In the genomic region with DNA sequence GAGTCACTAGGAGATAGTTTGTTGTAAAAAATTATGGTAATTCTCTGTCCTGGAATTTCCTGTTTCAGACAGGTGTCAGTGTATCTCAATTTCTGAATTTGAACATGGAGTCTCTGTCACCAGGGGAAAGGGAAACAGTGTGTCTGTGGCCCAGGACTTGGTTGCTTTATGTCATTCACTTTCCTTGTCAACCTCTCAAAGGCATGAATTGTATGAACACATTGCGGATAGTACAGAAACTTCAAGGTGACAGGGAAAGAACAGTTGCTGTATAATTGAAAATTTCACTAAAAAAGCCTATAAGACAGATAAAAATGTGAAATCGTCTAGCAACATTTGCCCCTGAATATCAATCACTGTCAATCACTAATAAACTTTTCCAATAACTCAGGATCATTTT, we compare ENCODE assay signal across 29 cellular contexts.
"Had no signal": no experiment of that assay in that cellular context is flagged by ENCODE, and none has a peak within 500 bp of the region (broad histone marks: within the 10 kb centered on the region; RNA-seq: fewer than 3 reads in every experiment).

No MANE protein-coding gene starts in this region.

- H3K9me3 ChIP-seq: stomach, suprapubic skin, testis, thoracic aorta, thyroid gland, tibial artery, tibial nerve, transverse colon, upper lobe of left lung, upper lobe of right lung, uterus, vagina had no signal

- DNase-seq: stimulated activated CD4-positive, alpha-beta T cell treated with anti-CD3 and anti-CD28 coated beads, Interleukin-2, amount 100 ng/mL, for 48 hours; stimulated activated CD4-positive, alpha-beta T cell treated with anti-CD3 and anti-CD28 coated beads, Interleukin-4, amount 100 ng/mL, for 1 hour; stimulated activated CD4-positive, alpha-beta T cell treated with anti-CD3 and anti-CD28 coated beads, Interleukin-4, amount 100 ng/mL, for 24 hours; stimulated activated CD4-positive, alpha-beta T cell treated with anti-CD3 and anti-CD28 coated beads, Interleukin-4, amount 100 ng/mL, for 4 hours; stimulated activated CD8-positive, alpha-beta memory T cell treated with anti-CD3 and anti-CD28 coated beads, Interleukin-4, amount 100 ng/mL, for 48 hours; stimulated activated naive B cell treated with anti-CD40 and anti-IgM and Interleukin-4, amounts not matched to agents 10 μg/mL and 1 μg/mL and 100 μg/mL, for 72 hours; stimulated activated naive CD4-positive, alpha-beta T cell; stimulated activated naive CD4-positive, alpha-beta T cell treated with Interleukin-2 at 50 U/mL for 16 hours; stimulated activated naive CD8-positive, alpha-beta T cell treated with anti-CD3 and anti-CD28 coated beads, Interleukin-15, amount 100 ng/mL, for 72 hours; stimulated activated naive CD8-positive, alpha-beta T cell treated with anti-CD3 and anti-CD28 coated beads, Interleukin-15, Interleukin-2, amounts not matched to agents 100 U/mL and 50 U/mL, for 24 hours; stomach; substantia nigra; testis; thyroid gland; tibial artery; transverse colon; trophoblast cell; upper lobe of left lung; upper lobe of right lung; uterus had no signal

- H3K27me3 Mint-ChIP-seq: stimulated activated memory B cell treated with anti-CD40 and anti-IgM and Interleukin-4, amounts not matched to agents 10 μg/mL and 1 μg/mL and 100 μg/mL, for 72 hours; stimulated activated naive B cell treated with anti-CD40 and anti-IgM and Interleukin-4, amounts not matched to agents 10 μg/mL and 1 μg/mL and 100 μg/mL, for 72 hours; type B pancreatic cell had no signal

- H3K27ac Mint-ChIP-seq: stimulated activated effector memory CD8-positive, alpha-beta T cell treated with anti-CD3 and anti-CD28 coated beads, Interleukin-12 subunit alpha, Interleukin-12 subunit beta, amount 100 ng/mL, for 72 hours; stimulated activated memory B cell treated with anti-CD40 and anti-IgM and Interleukin-4, amounts not matched to agents 10 μg/mL and 1 μg/mL and 100 μg/mL, for 72 hours; stimulated activated naive B cell treated with anti-CD40 and anti-IgM and Interleukin-4, amounts not matched to agents 10 μg/mL and 1 μg/mL and 100 μg/mL, for 72 hours; stimulated activated naive CD8-positive, alpha-beta T cell treated with anti-CD3 and anti-CD28 coated beads, Interleukin-15, amount 100 ng/mL, for 72 hours; stimulated activated naive CD8-positive, alpha-beta T cell treated with anti-CD3 and anti-CD28 coated beads, Interleukin-15, Interleukin-2, amounts not matched to agents 100 ng/mL and 50 ng/mL, for 24 hours; type B pancreatic cell had no signal

- H3K27me3 ChIP-seq: stomach, suprapubic skin, testis, thyroid gland, tibial artery, tibial nerve, transverse colon, upper lobe of left lung, upper lobe of right lung, uterus, vagina had no signal

- H3K4me3 ChIP-seq: stomach, suprapubic skin, testis, thoracic aorta, thyroid gland, tibial artery, tibial nerve, transverse colon, upper lobe of left lung, upper lobe of right lung, uterus, vagina had no signal

- H3K9me3 Mint-ChIP-seq: stimulated activated memory B cell treated with anti-CD40 and anti-IgM and Interleukin-4, amounts not matched to agents 10 μg/mL and 1 μg/mL and 100 μg/mL, for 72 hours; stimulated activated naive CD8-positive, alpha-beta T cell treated with anti-CD3 and anti-CD28 coated beads, Interleukin-15, Interleukin-2, amounts not matched to agents 100 ng/mL and 50 ng/mL, for 24 hours had no signal

- H3K27ac ChIP-seq: stomach, suprapubic skin, testis, thoracic aorta, thyroid gland, tibial artery, tibial nerve, transverse colon, upper lobe of left lung, upper lobe of right lung, uterus, vagina had no signal

- ATAC-seq: stimulated activated naive B cell treated with anti-CD40 and anti-IgM and Interleukin-4, amounts not matched to agents 10 μg/mL and 1 μg/mL and 100 μg/mL, for 72 hours; stimulated activated naive CD8-positive, alpha-beta T cell treated with anti-CD3 and anti-CD28 coated beads, Interleukin-15, amount 100 ng/mL, for 72 hours; stimulated activated naive CD8-positive, alpha-beta T cell treated with anti-CD3 and anti-CD28 coated beads, Interleukin-15, Interleukin-2, amounts not matched to agents 100 U/mL and 50 U/mL, for 24 hours; upper lobe of right lung had no signal

- H3K36me3 ChIP-seq: stomach, suprapubic skin, thoracic aorta, thyroid gland, tibial artery, tibial nerve, transverse colon, upper lobe of left lung, upper lobe of right lung, uterus, vagina had no signal

- H3K4me1 ChIP-seq: stomach, suprapubic skin, testis, thyroid gland, tibial artery, tibial nerve, upper lobe of left lung, upper lobe of right lung, uterus, vagina had no signal

- H3K36me3 Mint-ChIP-seq: stimulated activated effector memory CD8-positive, alpha-beta T cell treated with anti-CD3 and anti-CD28 coated beads, Interleukin-12 subunit alpha, Interleukin-12 subunit beta, amount 100 ng/mL, for 72 hours; stimulated activated memory B cell treated with anti-CD40 and anti-IgM and Interleukin-4, amounts not matched to agents 10 μg/mL and 1 μg/mL and 100 μg/mL, for 72 hours; stimulated activated naive B cell treated with anti-CD40 and anti-IgM and Interleukin-4, amounts not matched to agents 10 μg/mL and 1 μg/mL and 100 μg/mL, for 72 hours; type B pancreatic cell had no signal

- H3K4me1 Mint-ChIP-seq: stimulated activated effector memory CD8-positive, alpha-beta T cell treated with anti-CD3 and anti-CD28 coated beads, Interleukin-12 subunit alpha, Interleukin-12 subunit beta, amount 100 ng/mL, for 72 hours; stimulated activated memory B cell treated with anti-CD40 and anti-IgM and Interleukin-4, amounts not matched to agents 10 μg/mL and 1 μg/mL and 100 μg/mL, for 72 hours; stimulated activated naive B cell treated with anti-CD40 and anti-IgM and Interleukin-4, amounts not matched to agents 10 μg/mL and 1 μg/mL and 100 μg/mL, for 72 hours; stimulated activated naive CD8-positive, alpha-beta T cell treated with anti-CD3 and anti-CD28 coated beads, Interleukin-15, amount 100 ng/mL, for 72 hours had no signal

- H3K4me3 Mint-ChIP-seq: stimulated activated effector memory CD8-positive, alpha-beta T cell treated with anti-CD3 and anti-CD28 coated beads, Interleukin-12 subunit alpha, Interleukin-12 subunit beta, amount 100 ng/mL, for 72 hours; stimulated activated memory B cell treated with anti-CD40 and anti-IgM and Interleukin-4, amounts not matched to agents 10 μg/mL and 1 μg/mL and 100 μg/mL, for 72 hours; stimulated activated naive B cell treated with anti-CD40 and anti-IgM and Interleukin-4, amounts not matched to agents 10 μg/mL and 1 μg/mL and 100 μg/mL, for 72 hours; stimulated activated naive CD8-positive, alpha-beta T cell treated with anti-CD3 and anti-CD28 coated beads, Interleukin-15, amount 100 ng/mL, for 72 hours; stimulated activated naive CD8-positive, alpha-beta T cell treated with anti-CD3 and anti-CD28 coated beads, Interleukin-15, Interleukin-2, amounts not matched to agents 100 ng/mL and 50 ng/mL, for 24 hours; type B pancreatic cell had no signal

- FAIRE-seq: urothelium cell line had no signal
